ENCODE assay signal across 29 cellular contexts in the genomic region with DNA sequence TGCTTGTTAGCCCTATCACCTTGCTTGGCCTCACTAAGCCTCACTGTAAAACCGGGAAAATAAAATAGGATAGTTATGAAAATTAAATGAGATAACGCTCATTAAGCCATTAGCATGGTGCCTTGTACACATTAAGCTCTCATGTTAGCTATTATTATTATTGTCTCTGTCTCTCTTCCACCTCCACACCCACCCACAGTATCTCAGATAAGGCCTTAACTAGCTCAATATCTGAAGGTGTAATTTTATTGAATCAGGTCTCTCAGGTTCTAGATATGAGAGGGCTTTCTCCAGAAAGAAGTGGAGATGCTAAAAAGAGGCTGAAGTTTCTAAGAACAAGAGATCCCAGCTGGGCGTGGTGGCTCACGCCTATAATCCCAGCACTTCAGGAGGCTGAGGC. TPM values are rescaled to one million over a fixed set of nuclear protein-coding genes. Genes with fewer than 3 reads are reported as not detected.
"Had no signal": no experiment of that assay in that cellular context is flagged by ENCODE, and none has a peak within 500 bp of the region (broad histone marks: within the 10 kb centered on the region; RNA-seq: fewer than 3 reads in every experiment).

No MANE protein-coding gene starts in this region.

- DNase-seq: heart left ventricle; hypothalamus; immature natural killer cell; kidney; left colon; left lung; lower lobe of right lung; mammary epithelial cell; mesenchymal stem cell; naive B cell; natural killer cell; ovary; retina; right cardiac atrium; stimulated activated CD4-positive, alpha-beta T cell treated with anti-CD3 and anti-CD28 coated beads, Interleukin-1b, Interleukin-23, amount 100 ng/mL, for 48 hours; stimulated activated CD4-positive, alpha-beta T cell treated with anti-CD3 and anti-CD28 coated beads, Interleukin-2, amount 100 ng/mL, for 48 hours; stimulated activated CD4-positive, alpha-beta T cell treated with anti-CD3 and anti-CD28 coated beads, Interleukin-4, amount 100 ng/mL, for 4 hours; stimulated activated CD8-positive, alpha-beta memory T cell treated with anti-CD3 and anti-CD28 coated beads, Interleukin-4, amount 100 ng/mL, for 48 hours; stimulated activated naive CD4-positive, alpha-beta T cell treated with Interleukin-2 at 50 U/mL for 16 hours; stomach; testis; transverse colon; upper lobe of right lung had no signal

- H3K4me3 ChIP-seq: heart left ventricle, left lung, lower lobe of right lung, ovary, prostate gland, smooth muscle cell, stomach, testis, thyroid gland, transverse colon, upper lobe of right lung had no signal

- H3K27me3 ChIP-seq: ovary, testis, thyroid gland had no signal

- H3K4me1 ChIP-seq: lower lobe of right lung, prostate gland had no signal

- H3K9me3 ChIP-seq: heart left ventricle, left lung, lower lobe of right lung, ovary, prostate gland, stomach, testis, thyroid gland, transverse colon, upper lobe of right lung had no signal

- H3K4me3 Mint-ChIP-seq: immature natural killer cell; mesothelial cell of epicardium; natural killer cell; stimulated activated memory B cell treated with anti-CD40 and anti-IgM and Interleukin-4, amounts not matched to agents 10 μg/mL and 1 μg/mL and 100 μg/mL, for 72 hours had no signal

- H3K27ac ChIP-seq: heart left ventricle, left lung, lower lobe of right lung, ovary, prostate gland, stomach, testis, thyroid gland, transverse colon, upper lobe of right lung had no signal

- H3K9me3 Mint-ChIP-seq: immature natural killer cell; mesothelial cell of epicardium; natural killer cell; stimulated activated memory B cell treated with anti-CD40 and anti-IgM and Interleukin-4, amounts not matched to agents 10 μg/mL and 1 μg/mL and 100 μg/mL, for 72 hours had no signal

- H3K27ac Mint-ChIP-seq: immature natural killer cell; mesothelial cell of epicardium; natural killer cell; stimulated activated memory B cell treated with anti-CD40 and anti-IgM and Interleukin-4, amounts not matched to agents 10 μg/mL and 1 μg/mL and 100 μg/mL, for 72 hours had no signal

- H3K36me3 Mint-ChIP-seq: immature natural killer cell; mesothelial cell of epicardium; naive B cell; natural killer cell; stimulated activated memory B cell treated with anti-CD40 and anti-IgM and Interleukin-4, amounts not matched to agents 10 μg/mL and 1 μg/mL and 100 μg/mL, for 72 hours had no signal

- H3K4me1 Mint-ChIP-seq: stimulated activated memory B cell treated with anti-CD40 and anti-IgM and Interleukin-4, amounts not matched to agents 10 μg/mL and 1 μg/mL and 100 μg/mL, for 72 hours had no signal

- H3K36me3 ChIP-seq: heart left ventricle, left lung, lower lobe of right lung, ovary, prostate gland, stomach, thyroid gland, transverse colon, upper lobe of right lung had no signal

RNA-seq across cellular contexts. Expression of gene GFRA3, which starts 27.6 kb away (rescaled TPM):
- total RNA-seq: mammary epithelial cell, mononuclear cell, natural killer cell, smooth muscle cell, thyroid gland had no signal
